ENCODE assay signal across 8 cellular contexts in genomic region chr10:27997865-27998177, GRCh38. TPM values are rescaled to one million over a fixed set of nuclear protein-coding genes. Genes with fewer than 3 reads are reported as not detected.
DNase-seq lines count a peak whose midpoint lies in the region; ATAC-seq, FAIRE-seq and TF ChIP-seq lines count a peak whose summit lies in the region.

No MANE protein-coding gene starts in this region.

- 22% methylated on average over 5 of the region's 5 CpGs for WGBS in thymus

- peaks cover 13% of the 10 kb centered on the region for H3K4me1 Mint-ChIP-seq in activated T-cell treated with anti-CD3 and anti-CD28 coated beads, Interleukin-2, amount 50 U/mL, for 72 hours (ENCODE audit: low read depth)
- peaks cover 28% of the 10 kb centered on the region for H3K4me1 Mint-ChIP-seq in brain
- peaks cover 7% of the 10 kb centered on the region for H3K4me1 Mint-ChIP-seq in memory B cell

- no peaks in the 10 kb centered on the region for H3K9me3 ChIP-seq in thymus (ENCODE audit: control insufficient read depth)

- H3K27me3 Mint-ChIP-seq in activated T-cell treated with anti-CD3 and anti-CD28 coated beads, Interleukin-2, amount 50 U/mL, for 72 hours (ENCODE audit: low read depth), result peaks cover 61% of the 10 kb centered on the region
- H3K27me3 Mint-ChIP-seq in brain (peaks cover 19% of the 10 kb centered on the region), memory B cell (peaks cover 20% of the 10 kb centered on the region)

- no peaks in the 10 kb centered on the region for H3K27me3 ChIP-seq in thymus (ENCODE audit: control insufficient read depth, insufficient read depth)

- H3K27ac Mint-ChIP-seq in activated T-cell treated with anti-CD3 and anti-CD28 coated beads, Interleukin-2, amount 50 U/mL, for 72 hours, result peak overlapping the region; percentile 25
- H3K27ac Mint-ChIP-seq in brain (peak overlapping the region; percentile 52 to 92 (median 89)), memory B cell (peak overlapping the region; percentile 14)

- FAIRE-seq in RCC 7860 (lab: Jason Lieb, UNC), result no peak

- no peak for ATAC-seq in activated T-cell treated with anti-CD3 and anti-CD28 coated beads, Interleukin-2, amount 50 U/mL, for 72 hours (replicated peaks in 1 of 2)
- ATAC-seq in memory B cell (ENCODE audit: low read depth), result no peak

- peak overlapping the region; percentile 88 to 95 for H3K4me3 Mint-ChIP-seq in activated T-cell treated with anti-CD3 and anti-CD28 coated beads, Interleukin-2, amount 50 U/mL, for 72 hours
- H3K4me3 Mint-ChIP-seq in brain (peak overlapping the region; percentile 86 to 95 (median 93)), memory B cell (peak overlapping the region; percentile 93)

- H3K36me3 ChIP-seq in thymus (ENCODE audit: control insufficient read depth, insufficient read depth), result no peaks in the 10 kb centered on the region

- H3K36me3 Mint-ChIP-seq in activated T-cell treated with anti-CD3 and anti-CD28 coated beads, Interleukin-2, amount 50 U/mL, for 72 hours (ENCODE audit: insufficient read depth in 2 of 2), result peaks cover 1 to 2% of the 10 kb centered on the region in 2 donors
- no peaks in the 10 kb centered on the region for H3K36me3 Mint-ChIP-seq in brain
- H3K36me3 Mint-ChIP-seq in memory B cell, result peaks cover 1% of the 10 kb centered on the region

- no peak for TF ChIP-seq CTCF in brain (conservative IDR thresholded peaks at IDR 0.05)

- no peak for DNase-seq in activated T-cell treated with anti-CD3 and anti-CD28 coated beads, Interleukin-2, amount 50 U/mL, for 72 hours
- no peak for DNase-seq in activated T-cell treated with anti-CD3 and anti-CD28 coated beads, Interleukin-2, amount 50 U/mL, for 48 hours
- DNase-seq in memory B cell (ENCODE audit: low spot score in 2 of 2), result no peak
- no peak for DNase-seq in NCI-H2107 treated with DMSO at 0.1 percent for 48 hours (lab: John Stamatoyannopoulos, UW; ENCODE audit: unreplicated experiment)
- no peak for DNase-seq in RCC 7860 (ENCODE audit: low spot score)
- no peak for DNase-seq in NCI-H1092 (lab: John Stamatoyannopoulos, UW)

- peak overlapping the region; percentile 59 for H3K4me3 ChIP-seq in thymus (ENCODE audit: low read length)

- peaks cover 4% of the 10 kb centered on the region for H3K4me1 ChIP-seq in thymus (ENCODE audit: control insufficient read depth, insufficient read depth, low read length)

- H3K27ac ChIP-seq in thymus (ENCODE audit: low read depth), result no peak overlapping the region

- no peaks in the 10 kb centered on the region for H3K9me3 Mint-ChIP-seq in activated T-cell treated with anti-CD3 and anti-CD28 coated beads, Interleukin-2, amount 50 U/mL, for 72 hours
- H3K9me3 Mint-ChIP-seq in brain (no peaks in the 10 kb centered on the region), memory B cell (no peaks in the 10 kb centered on the region)

RNA-seq across cellular contexts. Expression of gene ODAD2, which starts 1.1 kb away (rescaled TPM):
- total RNA-seq in activated T-cell treated with anti-CD3 and anti-CD28 coated beads, Interleukin-2, amount 50 U/mL, for 72 hours, result under 1 TPM in 1 of 2 donors, not detected in 1; 0.10 TPM
- polyA plus RNA-seq in brain (ENCODE audit: insufficient read depth, low read depth, low replicate concordance) (0.32 TPM), thymus (0.23 TPM)

Comparison
In these comparisons a context has a peak if more than half of its experiments do, and no peak if none do; other contexts are left out.
1. H3K27ac Mint-ChIP-seq: peak in every context shown above with its lines; median percentile 89 in brain; 25 in activated T-cell treated with anti-CD3 and anti-CD28 coated beads, Interleukin-2, amount 50 U/mL, for 72 hours; 14 in memory B cell.